11 cellular contexts compared by ENCODE assay signal in genomic region chr7:131633342-131633843, GRCh38.
DNase-seq lines count a peak whose midpoint lies in the region; ATAC-seq and TF ChIP-seq lines count a peak whose summit lies in the region.
"Had no signal": no experiment of that assay in that cellular context is flagged by ENCODE, and none has a peak within 500 bp of the region (broad histone marks: within the 10 kb centered on the region; RNA-seq: fewer than 3 reads in every experiment).

No MANE protein-coding gene starts in this region.

- no peaks in the 10 kb centered on the region for H3K9me3 ChIP-seq in SK-N-MC (ENCODE audit: low read depth, low read length)
- no peaks in the 10 kb centered on the region for H3K9me3 ChIP-seq in osteoblast (ENCODE audit: low read depth, low read length)

- no peak for ATAC-seq in GM18868 (IDR thresholded peaks at IDR 0.05; ENCODE audit: unreplicated experiment)

- H3K27ac ChIP-seq in SK-N-MC (peak overlapping the region; percentile 96), osteoblast (ENCODE audit: low read depth, low read length) (peak overlapping the region; percentile 60)
- H3K27ac ChIP-seq: HL-60 had no signal

- H4K20me1 ChIP-seq in osteoblast (ENCODE audit: insufficient read depth, low read length): no peaks in the 10 kb centered on the region

- no peak overlapping the region for H2AFZ ChIP-seq in osteoblast (ENCODE audit: low read length)

- peak overlapping the region; percentile 34 for H3K4me3 ChIP-seq in SK-N-MC
- no peak overlapping the region for H3K4me3 ChIP-seq in osteoblast (ENCODE audit: insufficient read depth, low read length)

- H3K79me2 ChIP-seq in osteoblast (ENCODE audit: insufficient read depth, low read length): no peaks in the 10 kb centered on the region

- peak overlapping the region; percentile 1 for H3K4me2 ChIP-seq in osteoblast (ENCODE audit: insufficient read depth, low read length)

- DNase-seq in ELR (ENCODE audit: low read depth) (peak; percentile 95), SK-N-MC (ENCODE audit: low read depth, low spot score) (peak; percentile 81), fibroblast of the conjunctiva (ENCODE audit: low read depth) (peak; percentile 9), osteoblast (ENCODE audit: insufficient read length, low spot score, missing footprints) (peak; percentile 91), T-helper 9 cell (no peak)
- DNase-seq in stimulated activated CD4-positive, alpha-beta T cell treated with anti-CD3 and anti-CD28 coated beads, Interleukin-4, amount 100 ng/mL, for 24 hours: no peak
- DNase-seq in central memory CD4-positive, alpha-beta T cell: no peak
- DNase-seq: activated CD4-positive, alpha-beta T cell treated with anti-CD3 and anti-CD28 coated beads, Interleukin-2, amount 10 ng/mL, durations not matched to agents 24 days and 14 days; activated naive CD4-positive, alpha-beta T cell treated with anti-CD3 and anti-CD28 coated beads for 36 hours had no signal

- H3K27me3 ChIP-seq in osteoblast (ENCODE audit: insufficient read depth, low read length): no peaks in the 10 kb centered on the region

- H3K9ac ChIP-seq in SK-N-MC (ENCODE audit: insufficient read length): peak overlapping the region; percentile 34

- peaks cover 33% of the 10 kb centered on the region for H3K4me1 ChIP-seq in osteoblast (ENCODE audit: insufficient read depth, low read length)

- H3K36me3 ChIP-seq in SK-N-MC (ENCODE audit: insufficient read depth, low read length) (no peaks in the 10 kb centered on the region), osteoblast (ENCODE audit: insufficient read depth, low read length) (no peaks in the 10 kb centered on the region)

- no peak for TF ChIP-seq CTCF in osteoblast (IDR thresholded peaks at IDR 0.05; ENCODE audit: extremely low read depth, low read depth, low read length)

Comparison
In these comparisons a context has a peak if more than half of its experiments do, and no peak if none do; other contexts are left out.
1. DNase-seq: peak in ELR (single experiment), SK-N-MC (single experiment), fibroblast of the conjunctiva (single experiment) and osteoblast (single experiment); none in stimulated activated CD4-positive, alpha-beta T cell treated with anti-CD3 and anti-CD28 coated beads, Interleukin-4, amount 100 ng/mL, for 24 hours (single experiment), T-helper 9 cell (single experiment) and central memory CD4-positive, alpha-beta T cell (single experiment).